ENCODE assay signal across 21 cellular contexts in the genomic region with DNA sequence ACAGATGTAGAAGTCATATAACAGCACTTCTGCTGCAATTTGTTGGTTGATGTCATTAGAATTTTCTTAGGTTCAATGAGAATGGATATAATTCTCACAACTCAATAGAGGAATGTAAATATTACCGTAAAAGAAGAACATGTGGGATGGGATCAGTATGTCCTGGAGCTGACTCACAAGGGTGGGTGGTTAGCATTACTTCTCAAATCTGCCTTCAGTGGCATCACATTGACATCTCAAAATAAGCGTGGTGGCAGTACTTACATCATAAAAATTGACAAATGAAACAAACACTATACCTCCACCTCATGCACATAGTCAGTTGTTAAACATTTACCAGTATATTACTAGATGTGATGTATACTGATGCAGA.
DNase-seq lines count a peak whose midpoint lies in the region; ATAC-seq and TF ChIP-seq lines count a peak whose summit lies in the region.
"Had no signal": no experiment of that assay in that cellular context is flagged by ENCODE, and none has a peak within 500 bp of the region (broad histone marks: within the 10 kb centered on the region; RNA-seq: fewer than 3 reads in every experiment).

No MANE protein-coding gene starts in this region.

- H3K9ac ChIP-seq in PC-3 (ENCODE audit: low read length), result peak overlapping the region; percentile 25
- no peak overlapping the region for H3K9ac ChIP-seq in mammary epithelial cell (ENCODE audit: insufficient read depth, low read length)
- H3K9ac ChIP-seq: BLaER1 had no signal

- BruUV-seq in PC-3 (replicated peaks; lab: Mats Ljungman, UMichigan), result no TSS peak
- no TSS peak for BruUV-seq in mammary epithelial cell (replicated peaks; lab: Mats Ljungman, UMichigan)

- POLR2A ChIA-PET in PC-3 (lab: Charles Lee; ENCODE audit: unreplicated experiment), result no interaction called here

- no peaks in the 10 kb centered on the region for H3K27me3 ChIP-seq in PC-3 (ENCODE audit: low read length)
- H3K27me3 ChIP-seq in mammary epithelial cell (ENCODE audit: insufficient read depth, low read length), result no peaks in the 10 kb centered on the region
- H3K27me3 ChIP-seq in body of pancreas, result no peaks in the 10 kb centered on the region
- H3K27me3 ChIP-seq: BLaER1, SJSA1 had no signal

- H3K27ac ChIP-seq in PC-3 (ENCODE audit: low read length), result peak overlapping the region; percentile 97
- H3K27ac ChIP-seq in mammary epithelial cell (ENCODE audit: insufficient read depth, low read depth, low read length), result no peak overlapping the region
- no peak overlapping the region for H3K27ac ChIP-seq in body of pancreas
- H3K27ac ChIP-seq: A549, BLaER1, SJSA1 had no signal

- intact Hi-C loops in PC-3 (cut with micrococcal nuclease), result loop anchor here (5.0 kb wide), 1 partner anchor 137 kb away; no protein-coding TSS in a partner anchor
- intact Hi-C loops in mammary epithelial cell (cut with micrococcal nuclease), result no loop called here
- intact Hi-C loops in body of pancreas (cut with DNase I), result no loop called here

- H3K4me2 ChIP-seq in PC-3 (ENCODE audit: low read length) (peak overlapping the region; percentile 49), mammary epithelial cell (ENCODE audit: insufficient read depth, low read depth, low read length) (no peak overlapping the region)
- H3K4me2 ChIP-seq: A549, BLaER1 had no signal

- H3K9me2 ChIP-seq in PC-3 (replicated peaks; ENCODE audit: low read length), result no peaks in the 10 kb centered on the region

- 93% methylated on average over 2 of the region's 2 CpGs for WGBS in mammary epithelial cell (ENCODE audit: low coverage, missing lambda C conversion rate)
- WGBS in body of pancreas, 2 donors, result 52 to 60% methylated on average over 2 of the region's 2 CpGs

- peaks cover 48% of the 10 kb centered on the region for H3K4me1 ChIP-seq in PC-3 (ENCODE audit: insufficient read depth, low read length)
- H3K4me1 ChIP-seq in mammary epithelial cell (ENCODE audit: insufficient read depth, low read length), result peaks cover 2% of the 10 kb centered on the region
- no peaks in the 10 kb centered on the region for H3K4me1 ChIP-seq in body of pancreas
- H3K4me1 ChIP-seq: A549, BLaER1, SJSA1 had no signal

- H4K20me1 ChIP-seq in PC-3 (ENCODE audit: low read length) (no peaks in the 10 kb centered on the region), mammary epithelial cell (ENCODE audit: insufficient read depth, low read length) (no peaks in the 10 kb centered on the region)
- H4K20me1 ChIP-seq: BLaER1 had no signal

- ATAC-seq in PC-3 (peak; percentile 8; the same call in 1 of the 2 replicates), body of pancreas (no peak), GM18519 (IDR thresholded peaks at IDR 0.05; ENCODE audit: low FRiP score, unreplicated experiment) (no peak)
- ATAC-seq: A549, Right ventricle myocardium inferior had no signal

- H3K9me3 ChIP-seq in PC-3 (ENCODE audit: low read length) (no peaks in the 10 kb centered on the region), mammary epithelial cell (replicated peaks; ENCODE audit: insufficient read depth, low read length) (no peaks in the 10 kb centered on the region), body of pancreas (no peaks in the 10 kb centered on the region)
- H3K9me3 ChIP-seq: A549, BLaER1, SJSA1 had no signal

- TF ChIP-seq CTCF in PC-3 (conservative IDR thresholded peaks at IDR 0.05; ENCODE audit: low read depth, low read length) (no peak), mammary epithelial cell (conservative IDR thresholded peaks at IDR 0.05 in 1 of 2, IDR thresholded peaks at IDR 0.05 in 1 of 2; ENCODE audit: extremely low read depth in 1 of 2, insufficient read depth in 1 of 2, low read depth in 1 of 2, low read length in 2 of 2) (no peak), fibroblast of mammary gland (conservative IDR thresholded peaks at IDR 0.05; ENCODE audit: control insufficient read depth, insufficient read depth, low read depth, low read length) (no peak), body of pancreas (IDR thresholded peaks at IDR 0.05) (no peak)

- no peaks in the 10 kb centered on the region for H3K36me3 ChIP-seq in PC-3 (ENCODE audit: low read depth, low read length)
- H3K36me3 ChIP-seq in mammary epithelial cell (ENCODE audit: insufficient read depth, low read length), result no peaks in the 10 kb centered on the region
- H3K36me3 ChIP-seq in body of pancreas (replicated peaks in 1 of 2; ENCODE audit: insufficient read depth in 1 of 2, low read depth in 2 of 2), result no peaks in the 10 kb centered on the region
- H3K36me3 ChIP-seq: BLaER1, SJSA1 had no signal

- no peak for TF ChIP-seq POLR2A in body of pancreas (IDR thresholded peaks at IDR 0.05)

- DNase-seq in PC-3 (peak; percentile 44), mammary epithelial cell (no peak), fibroblast of mammary gland (ENCODE audit: low read depth) (peak; percentile 5), skeletal muscle cell (ENCODE audit: low read depth) (peak; percentile 78), body of pancreas (no peak), DMS 273 (lab: John Stamatoyannopoulos, UW; ENCODE audit: unreplicated experiment) (no peak), 8988T (no peak)
- DNase-seq: CD4-positive, alpha-beta T cell; DMS53; GDM1; NCI-H1694; NCI-H2081; NCI-H2171; NCI-H345; NCI-H524; NCI-H82 had no signal

- no peak overlapping the region for H2AFZ ChIP-seq in PC-3 (ENCODE audit: low read length)
- peak overlapping the region; percentile 26 for H2AFZ ChIP-seq in mammary epithelial cell (ENCODE audit: low read depth, low read length)

- dilution Hi-C loops in mammary epithelial cell (cut with HindIII; ENCODE audit: low sequenced_read_pairs), result no loop called here

- in situ Hi-C loops in mammary epithelial cell (cut with MboI; ENCODE audit: low sequenced_read_pairs in 2 of 2), result no loop called here

- H3K4me3 ChIP-seq in PC-3 (ENCODE audit: low read length) (no peak overlapping the region), mammary epithelial cell (replicated peaks in 1 of 3; ENCODE audit: insufficient read depth in 1 of 3, low read depth in 2 of 3, low read length in 3 of 3) (no peak overlapping the region), fibroblast of mammary gland (ENCODE audit: control insufficient read depth, low read depth, low read length) (no peak overlapping the region), skeletal muscle cell (ENCODE audit: low read depth, low read length) (no peak overlapping the region), body of pancreas (no peak overlapping the region)
- H3K4me3 ChIP-seq: A549, BLaER1, SJSA1 had no signal

- CTCF ChIA-PET in PC-3 (lab: Charles Lee) (no interaction called here), mammary epithelial cell (lab: Charles Lee; ENCODE audit: low non-redundant PET) (no interaction called here)

- no peaks in the 10 kb centered on the region for H3K79me2 ChIP-seq in PC-3 (ENCODE audit: low read length)
- no peaks in the 10 kb centered on the region for H3K79me2 ChIP-seq in mammary epithelial cell (ENCODE audit: insufficient read depth, low read length)

- H3F3A ChIP-seq in PC-3 (ENCODE audit: low read length, unreplicated experiment), result no peaks in the 10 kb centered on the region

Comparison
In these comparisons a context has a peak if more than half of its experiments do, and no peak if none do; other contexts are left out.
1. DNase-seq: peak in PC-3 (single experiment), fibroblast of mammary gland (single experiment) and skeletal muscle cell (single experiment); none in mammary epithelial cell (single experiment), body of pancreas (0 of 4), DMS 273 (single experiment) and 8988T (single experiment).